Comparison of ENCODE assay signal across 28 cellular contexts in genomic region chr1:31447210-31447609, GRCh38. TPM values are rescaled to one million over a fixed set of nuclear protein-coding genes. Genes with fewer than 3 reads are reported as not detected.
DNase-seq lines count a peak whose midpoint lies in the region; ATAC-seq, FAIRE-seq and TF ChIP-seq lines count a peak whose summit lies in the region.
"Had no signal": no experiment of that assay in that cellular context is flagged by ENCODE, and none has a peak within 500 bp of the region (broad histone marks: within the 10 kb centered on the region; RNA-seq: fewer than 3 reads in every experiment).

No MANE protein-coding gene starts in this region.

- H3K27ac ChIP-seq in K562 (ENCODE audit: extremely low read depth, low read depth, low read length): no peak overlapping the region
- H3K27ac ChIP-seq: epithelial cell of prostate, HL-60, lower lobe of right lung, testis, vagina had no signal

- H3K9me3 ChIP-seq in K562 (replicated peaks; ENCODE audit: control insufficient read depth, insufficient read depth, low read depth, low read length): no peaks in the 10 kb centered on the region
- H3K9me3 ChIP-seq: testis, vagina had no signal

- no peaks in the 10 kb centered on the region for H3K79me2 ChIP-seq in K562 (ENCODE audit: control insufficient read depth, insufficient read depth, low read length)

- TF ChIP-seq POLR2A in K562 (conservative IDR thresholded peaks at IDR 0.05): no peak

- H3K4me3 ChIP-seq in K562: no peak overlapping the region
- H3K4me3 ChIP-seq: lower lobe of right lung, testis, vagina had no signal

- no peak overlapping the region for H3K9ac ChIP-seq in K562 (ENCODE audit: insufficient read depth in 1 of 2, low read depth in 2 of 2, low read length in 2 of 2)

- peaks cover 0 to 2% of the 10 kb centered on the region in 2 experiments; a peak in 3 of 5 replicates for H3K4me1 ChIP-seq in K562 (replicated peaks in 1 of 2; ENCODE audit: control insufficient read depth in 2 of 2, insufficient read depth in 2 of 2, low read length in 2 of 2)
- H3K4me1 ChIP-seq: lower lobe of right lung, testis, vagina had no signal

- no peak overlapping the region for H2AFZ ChIP-seq in K562 (ENCODE audit: low read depth, low read length)

- no peaks in the 10 kb centered on the region for H4K20me1 ChIP-seq in K562 (replicated peaks; ENCODE audit: control insufficient read depth, insufficient read depth, low read length)

- BruUV-seq in K562 (replicated peaks; lab: Mats Ljungman, UMichigan): no TSS peak

- POLR2A ChIA-PET in K562 (lab: Yijun Ruan, JAX): no interaction called here

- peak; percentile 67 for DNase-seq in NCI-H748 (lab: John Stamatoyannopoulos, UW; ENCODE audit: unreplicated experiment)
- DNase-seq in NCI-H748 treated with DMSO at 0.1 percent for 48 hours (lab: John Stamatoyannopoulos, UW): no peak
- peak; percentile 12 for DNase-seq in NCI-H510A (lab: John Stamatoyannopoulos, UW)
- peak in 2 of 4 experiments; percentile 18 to 32 for DNase-seq in K562 (ENCODE audit: extremely low read depth in 1 of 4, low spot score in 3 of 4)
- DNase-seq in kidney glomerular epithelial cell (lab: John Stamatoyannopoulos, UW): no peak
- DNase-seq: activated CD4-positive, alpha-beta T cell treated with anti-CD3 and anti-CD28 coated beads, Interleukin-2, amount 50 U/mL, for 1 hour; activated CD8-positive, alpha-beta memory T cell treated with anti-CD3 and anti-CD28 coated beads, Interleukin-2, amount 10 ng/mL, durations not matched to agents 7 days and 5 days; activated naive CD4-positive, alpha-beta T cell treated with anti-CD3 and anti-CD28 coated beads for 36 hours; activated T-cell treated with anti-CD3 and anti-CD28 coated beads, Interleukin-2, amount 50 U/mL, for 72 hours; CD8-positive, alpha-beta T cell; DMS153; effector CD4-positive, alpha-beta T cell; HCEC 1CT; kidney; lower lobe of right lung; natural killer cell; NCI-H1694 treated with DMSO at 0.1 percent for 48 hours; NCI-H774; stimulated activated naive CD8-positive, alpha-beta T cell treated with anti-CD3 and anti-CD28 coated beads, Interleukin-15, Interleukin-2, amounts not matched to agents 100 U/mL and 50 U/mL, for 24 hours; T1000; testis had no signal

- CTCF ChIA-PET in K562 (lab: Yijun Ruan, JAX; ENCODE audit: low intra/inter-chr PET ratio): no interaction called here

- WGBS in K562 (ENCODE audit: insufficient coverage, low coverage, missing lambda C conversion rate): 3% methylated on average over 9 of the region's 9 CpGs

- peak; percentile 27 to 37 (median 30); a peak in 4 of 6 replicates for TF ChIP-seq CTCF in K562 (IDR thresholded peaks at IDR 0.05 in 2 of 3, conservative IDR thresholded peaks at IDR 0.05 in 1 of 3; ENCODE audit: insufficient read depth in 2 of 3, low read depth in 1 of 3, low read length in 3 of 3)

- no peaks in the 10 kb centered on the region for H3K9me1 ChIP-seq in K562 (ENCODE audit: control insufficient read depth, insufficient read depth, low read length)

- ATAC-seq in K562: peak; percentile 76
- no peak for ATAC-seq in GM18868 (IDR thresholded peaks at IDR 0.05; ENCODE audit: unreplicated experiment)
- ATAC-seq in GM19455 (IDR thresholded peaks at IDR 0.05; ENCODE audit: unreplicated experiment): no peak
- no peak for ATAC-seq in HG03095 (IDR thresholded peaks at IDR 0.05; ENCODE audit: unreplicated experiment)
- ATAC-seq: activated CD8-positive, alpha-beta memory T cell treated with anti-CD3 and anti-CD28 coated beads, Interleukin-2, amount 10 ng/mL, durations not matched to agents 7 days and 5 days; activated T-cell treated with anti-CD3 and anti-CD28 coated beads, Interleukin-2, amount 50 U/mL, for 72 hours; CD8-positive, alpha-beta T cell; lower lobe of right lung; natural killer cell; stimulated activated naive CD8-positive, alpha-beta T cell treated with anti-CD3 and anti-CD28 coated beads, Interleukin-15, Interleukin-2, amounts not matched to agents 100 U/mL and 50 U/mL, for 24 hours had no signal

- peaks cover 7 to 17% of the 10 kb centered on the region in 2 experiments for H3K27me3 ChIP-seq in K562 (ENCODE audit: control insufficient read depth in 2 of 2, insufficient read depth in 2 of 2, low read length in 2 of 2)
- H3K27me3 ChIP-seq: testis, vagina had no signal

- peak; percentile 33; the same call in 1 of the 2 replicates for TF ChIP-seq EP300 in K562 (IDR thresholded peaks at IDR 0.05; ENCODE audit: low read length)

- H3K4me2 ChIP-seq in K562 (ENCODE audit: insufficient read depth, low read length): no peak overlapping the region

- in situ Hi-C loops in K562 (cut with MboI): no loop called here

- H3K36me3 ChIP-seq in K562 (ENCODE audit: control insufficient read depth, insufficient read depth, low read length): no peaks in the 10 kb centered on the region
- H3K36me3 ChIP-seq: lower lobe of right lung, vagina had no signal

- peak in 1 of 2 experiments; percentile 27; a peak in 2 of 4 replicates for TF ChIP-seq RAD21 in K562 (CRISPR knock-in tag; conservative IDR thresholded peaks at IDR 0.05 in 1 of 2, IDR thresholded peaks at IDR 0.05 in 1 of 2)

- no peak for FAIRE-seq in K562 (lab: Jason Lieb, UNC)
- FAIRE-seq: G401.6, kidney had no signal

- intact Hi-C loops in K562 (cut with micrococcal nuclease): no loop called here

TF ChIP-seq in K562, 482 proteins besides CTCF, POLR2A, EP300 and RAD21 (continues in another document):
- no peak for TF ChIP-seq TCF3 (CRISPR knock-in tag; IDR thresholded peaks at IDR 0.05)
- peak; percentile 35; the same call in 1 of the 2 replicates for TF ChIP-seq BCOR (IDR thresholded peaks at IDR 0.05)
- TF ChIP-seq BRD9 (IDR thresholded peaks at IDR 0.05; ENCODE audit: low read depth, partially characterized antibody): no peak
- TF ChIP-seq PHF8 (IDR thresholded peaks at IDR 0.05; ENCODE audit: borderline replicate concordance, low read length): no peak
- no peak for TF ChIP-seq RBM39 (optimal IDR thresholded peaks at IDR 0.05; ENCODE audit: low read depth, low read length)
- no peak for TF ChIP-seq TFAM (CRISPR knock-in tag; conservative IDR thresholded peaks at IDR 0.05)
- TF ChIP-seq FOXK2 (conservative IDR thresholded peaks at IDR 0.05 in 1 of 2, IDR thresholded peaks at IDR 0.05 in 1 of 2; ENCODE audit: low read depth in 2 of 2): peak; percentile 68 to 71; a peak in 1 of 4 replicates
- no peak for TF ChIP-seq CEBPZ (IDR thresholded peaks at IDR 0.05; ENCODE audit: borderline replicate concordance, low read depth, low read length)
- TF ChIP-seq CBX2 (IDR thresholded peaks at IDR 0.05; ENCODE audit: insufficient read depth, low read length, poor library complexity, severe bottlenecking): no peak
- TF ChIP-seq MEIS2 (IDR thresholded peaks at IDR 0.05; ENCODE audit: partially characterized antibody): peak; percentile 93

RNA-seq across cellular contexts. Expression of gene SERINC2, which starts 34.2 kb away (rescaled TPM):
- total RNA-seq in K562 (2011; cell fraction: chromatin; rRNA removed; ENCODE audit: low replicate concordance): 1.7 and 5.6 TPM in 2 replicates
- total RNA-seq in K562 (2011; cell fraction: nucleolus; rRNA removed): 5.8 and 6.4 TPM in 2 replicates
- 5.9 and 7.2 TPM in 2 replicates for total RNA-seq in K562 (2011; cell fraction: nucleoplasm; rRNA removed)
- total RNA-seq in K562 (2014; rRNA removed): 0.45 TPM in 1 of 2 replicates, not detected in the other
- 0.10 and 0.15 TPM in 2 replicates for total RNA-seq in K562 (2014; rRNA removed; fragmentation: Illumina TruSeq; extraction: Trizol)
- 0.22 and 0.23 TPM in 2 replicates for total RNA-seq in K562 (2015; rRNA removed; fragmentation: Illumina TruSeq; extraction: Trizol)
- 1.2 and 1.5 TPM in 2 replicates for total RNA-seq in K562 (2021)
- 0.88 and 1.0 TPM in 2 replicates for polyA plus RNA-seq in K562 (2011; rRNA removed)
- polyA plus RNA-seq in K562 (2011; cell fraction: cytosol; rRNA removed): 1.7 and 4.1 TPM in 2 replicates
- polyA plus RNA-seq in K562 (2011; cell fraction: nucleus; rRNA removed): 1.5 and 2.4 TPM in 2 replicates
- polyA plus RNA-seq in K562 (2012): 0.76 and 3.3 TPM in 2 replicates
- 0.70 and 1.2 TPM in 2 replicates for polyA plus RNA-seq in K562 (2014; fragmentation: Illumina TruSeq; extraction: Trizol)
- polyA plus RNA-seq in K562 (2014; fragmentation: Nextera tagmentation; extraction: Ambion mirVana): under 1 TPM in 1 of 2 experiments, not detected in 1; 0.07 TPM
- polyA plus RNA-seq in K562 (2014; rRNA removed): 1.0 and 1.8 TPM in 2 replicates
- 0.21 and 0.63 TPM in 2 replicates for polyA minus RNA-seq in K562 (2011; rRNA and poly(A)+ RNA removed)
- 0.73 and 0.95 TPM in 2 replicates for polyA minus RNA-seq in K562 (2011; cell fraction: cytosol; rRNA and poly(A)+ RNA removed)
- 0.54 and 0.89 TPM in 2 replicates for polyA minus RNA-seq in K562 (2011; cell fraction: nucleus; rRNA and poly(A)+ RNA removed)
- total RNA-seq: CD8-positive, alpha-beta T cell had no signal

Comparison
In these comparisons a context has a peak if more than half of its experiments do, and no peak if none do; other contexts are left out.
1. DNase-seq: peak in NCI-H748 (single experiment) and NCI-H510A (single experiment); none in NCI-H748 treated with DMSO at 0.1 percent for 48 hours (single experiment) and kidney glomerular epithelial cell (single experiment).